ENCODE assay signal across 18 cellular contexts in genomic region chr5:91598216-91598615, GRCh38.
"Had no signal": no experiment of that assay in that cellular context is flagged by ENCODE, and none has a peak within 500 bp of the region (broad histone marks: within the 10 kb centered on the region; RNA-seq: fewer than 3 reads in every experiment).

No MANE protein-coding gene starts in this region.

- ATAC-seq: activated T-helper 17 cell treated with anti-CD3 and anti-CD28 coated beads, Interleukin-2, amount 50 U/mL, for 72 hours; foreskin keratinocyte; natural killer cell treated with Interleukin-12 subunit alpha and Interleukin-12 subunit beta and Interleukin-15 and Interleukin-18, amount 100 ng/mL, for 72 hours; stimulated activated naive B cell treated with anti-CD40 and anti-IgM and Interleukin-4, amounts not matched to agents 10 μg/mL and 1 μg/mL and 100 μg/mL, for 72 hours had no signal

- DNase-seq: activated CD4-positive, alpha-beta T cell treated with anti-CD3 and anti-CD28 coated beads, Interleukin-2, amount 50 U/mL, for 4 hours; activated CD4-positive, CD25-positive, alpha-beta regulatory T cell treated with anti-CD3 and anti-CD28 coated beads, Interleukin-2, amount 50 U/mL, for 72 hours; activated naive CD4-positive, alpha-beta T cell treated with Interleukin-2 at 50 U/mL for 16 hours; activated T-cell treated with anti-CD3 and anti-CD28 coated beads for 4 hours; anterior cingulate cortex; effector memory CD4-positive, alpha-beta T cell; foreskin keratinocyte; mesendoderm; occipital lobe; stimulated activated CD4-positive, alpha-beta T cell treated with anti-CD3 and anti-CD28 coated beads, Interleukin-15, amount 100 ng/mL, for 24 hours; stimulated activated CD4-positive, alpha-beta T cell treated with anti-CD3 and anti-CD28 coated beads, Interleukin-4, amount 100 ng/mL, for 1 hour; stimulated activated naive B cell treated with anti-CD40 and anti-IgM and Interleukin-4, amounts not matched to agents 10 μg/mL and 1 μg/mL and 100 μg/mL, for 72 hours; uterus had no signal

- H3K4me3 ChIP-seq: right atrium auricular region, skin epidermis, thyroid gland, uterus had no signal
